ENCODE assay signal across 21 cellular contexts in the genomic region with DNA sequence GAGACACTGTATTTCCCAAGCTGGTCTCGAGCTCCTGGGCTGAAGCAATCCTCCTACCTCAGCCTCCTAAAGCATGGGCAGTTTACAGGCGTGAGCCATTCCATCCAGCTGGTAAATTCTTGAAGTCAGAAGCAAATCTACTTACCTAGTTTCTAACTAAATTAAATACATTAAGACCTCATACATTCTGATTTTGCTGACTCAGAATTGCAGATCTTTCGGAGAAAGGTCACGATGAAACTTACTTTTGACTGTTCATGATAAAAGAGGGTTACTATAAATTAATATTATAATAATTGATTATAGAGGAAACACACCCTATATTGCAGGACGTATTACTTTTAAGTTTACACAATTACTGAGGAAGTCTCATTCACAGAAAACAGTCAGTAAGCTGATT.
DNase-seq lines count a peak whose midpoint lies in the region; ATAC-seq, FAIRE-seq and TF ChIP-seq lines count a peak whose summit lies in the region.
"Had no signal": no experiment of that assay in that cellular context is flagged by ENCODE, and none has a peak within 500 bp of the region (broad histone marks: within the 10 kb centered on the region; RNA-seq: fewer than 3 reads in every experiment).

No MANE protein-coding gene starts in this region.

- in situ Hi-C loops in HepG2 (cut with HindIII; ENCODE audit: extremely low pct_ligation_motif_present, low pct_unique_long_range_greater_than_20kb) = no loop called here
- in situ Hi-C loops in IMR-90 (cut with MboI; ENCODE audit: low sequenced_read_pairs) = no loop called here

- H3K23me2 ChIP-seq in H1 (ENCODE audit: low read depth, low read length) = no peaks in the 10 kb centered on the region

- H3K18ac ChIP-seq in IMR-90 (ENCODE audit: low read depth, low read length) = no peak overlapping the region
- H3K18ac ChIP-seq in H1 (ENCODE audit: extremely low read depth, low read length) = no peak overlapping the region

- no peaks in the 10 kb centered on the region for H3K36me3 ChIP-seq in HepG2 (replicated peaks in 1 of 2; ENCODE audit: control insufficient read depth in 1 of 2, insufficient read depth in 2 of 2, low read length in 2 of 2)
- no peaks in the 10 kb centered on the region for H3K36me3 ChIP-seq in right lobe of liver
- H3K36me3 ChIP-seq in IMR-90 (ENCODE audit: control insufficient read depth, insufficient read depth, low read length) = no peaks in the 10 kb centered on the region
- H3K36me3 ChIP-seq in H1 (ENCODE audit: control insufficient read depth in 2 of 4, insufficient read depth in 4 of 4, low read length in 3 of 4) = no peaks in the 10 kb centered on the region
- H3K36me3 ChIP-seq: BLaER1 treated with 17β-estradiol and CSF1 and Interleukin-3, amounts not matched to agents 10 nM and 100 nM had no signal

- FAIRE-seq in HepG2 (lab: Jason Lieb, UNC) (no peak), H1 (lab: Jason Lieb, UNC) (no peak)
- FAIRE-seq: A204.1, D721Med, G401.6, GM12891, GM19239 had no signal

- no peak overlapping the region for H3K14ac ChIP-seq in IMR-90 (replicated peaks; ENCODE audit: low read depth, low read length)
- no peak overlapping the region for H3K14ac ChIP-seq in H1 (ENCODE audit: insufficient read length)

- dilution Hi-C loops in IMR-90 (cut with HindIII; ENCODE audit: low sequenced_read_pairs, unreplicated experiment) = no loop called here

- H2AFZ ChIP-seq in HepG2 (ENCODE audit: low read length) = no peak overlapping the region
- no peak overlapping the region for H2AFZ ChIP-seq in IMR-90 (replicated peaks; ENCODE audit: low read length, poor library complexity)
- no peak overlapping the region for H2AFZ ChIP-seq in H1 (ENCODE audit: low read length)

- 44% methylated on average over 5 of the region's 5 CpGs for WGBS in HepG2 (ENCODE audit: low lambda C conversion rate)
- 78% methylated on average over 5 of the region's 5 CpGs for WGBS in right lobe of liver (ENCODE audit: insufficient coverage, low coverage, low lambda C conversion rate, missing lambda C conversion rate)
- 100% methylated on average over 1 of the region's 5 CpGs; no CpG with 5 or more reads in 1 of the 2 experiments for WGBS in IMR-90 (ENCODE audit: extremely low coverage in 2 of 2, insufficient read length in 1 of 2), 2 experiments
- WGBS in H1 (ENCODE audit: extremely low coverage in 1 of 2, insufficient coverage in 1 of 2, insufficient read length in 1 of 2, insufficient replicate concordance in 2 of 2, low coverage in 1 of 2, low lambda C conversion rate in 2 of 2, missing lambda C conversion rate in 1 of 2), 2 experiments = 89% methylated on average over 5 of the region's 5 CpGs; no CpG with 5 or more reads in 1 of the 2 experiments

- TF ChIP-seq CTCF in HepG2 (CRISPR knock-in tag; IDR thresholded peaks at IDR 0.05) = no peak
- no peak for TF ChIP-seq CTCF in right lobe of liver (IDR thresholded peaks at IDR 0.05)
- no peak for TF ChIP-seq CTCF in IMR-90 (conservative IDR thresholded peaks at IDR 0.05; ENCODE audit: low read depth, low read length)
- no peak for TF ChIP-seq CTCF in H1 (IDR thresholded peaks at IDR 0.05; ENCODE audit: control extremely low read depth in 1 of 3, insufficient read depth in 1 of 3, low read depth in 1 of 3, low read length in 3 of 3)

- no peak overlapping the region for H3K4me2 ChIP-seq in HepG2 (ENCODE audit: low read depth, low read length)
- H3K4me2 ChIP-seq in IMR-90 (ENCODE audit: low read depth, low read length) = no peak overlapping the region
- H3K4me2 ChIP-seq in H1 (ENCODE audit: insufficient read depth in 1 of 2, low read depth in 2 of 2, low read length in 2 of 2) = no peak overlapping the region
- H3K4me2 ChIP-seq: BLaER1 treated with 17β-estradiol and CSF1 and Interleukin-3, amounts not matched to agents 10 nM and 100 nM had no signal

- H3K9ac ChIP-seq in HepG2 (ENCODE audit: insufficient read depth, low read depth, low read length) (no peak overlapping the region), IMR-90 (ENCODE audit: low read depth, low read length) (no peak overlapping the region), H1 (replicated peaks in 1 of 4; ENCODE audit: extremely low read depth in 1 of 4, low read depth in 3 of 4, low read length in 3 of 4) (no peak overlapping the region)
- H3K9ac ChIP-seq: BLaER1 treated with 17β-estradiol and CSF1 and Interleukin-3, amounts not matched to agents 10 nM and 100 nM had no signal

- no peaks in the 10 kb centered on the region; the same call in 1 of the 2 replicates for H3K9me1 ChIP-seq in IMR-90 (ENCODE audit: insufficient read depth, low read length)

- no TSS peak for BruUV-seq in HepG2 (replicated peaks; lab: Mats Ljungman, UMichigan)
- no TSS peak for BruUV-seq in IMR-90 (replicated peaks; lab: Mats Ljungman, UMichigan)

- no peak overlapping the region for H3K4me3 ChIP-seq in HepG2 (replicated peaks in 1 of 3; ENCODE audit: insufficient read depth in 1 of 3, low read depth in 2 of 3, low read length in 3 of 3)
- H3K4me3 ChIP-seq in right lobe of liver = no peak overlapping the region
- H3K4me3 ChIP-seq in IMR-90 (ENCODE audit: insufficient read depth, low read depth, low read length) = no peak overlapping the region
- H3K4me3 ChIP-seq in H1 (ENCODE audit: extremely low read depth in 1 of 4, insufficient read depth in 2 of 4, low read depth in 3 of 4, low read length in 4 of 4) = no peak overlapping the region
- H3K4me3 ChIP-seq: BLaER1 treated with 17β-estradiol and CSF1 and Interleukin-3, amounts not matched to agents 10 nM and 100 nM had no signal

- H2BK5ac ChIP-seq in IMR-90 (ENCODE audit: low read depth, low read length, poor library complexity, severe bottlenecking) = no peak overlapping the region
- H2BK5ac ChIP-seq in H1 (ENCODE audit: low read depth, low read length) = no peak overlapping the region

- H2BK120ac ChIP-seq in IMR-90 (ENCODE audit: low read depth, low read length) (no peak overlapping the region), H1 (replicated peaks; ENCODE audit: low read depth, low read length) (no peak overlapping the region)

- no peak overlapping the region for H2BK12ac ChIP-seq in H1 (ENCODE audit: low read depth, low read length)

- TF ChIP-seq RAD21 in HepG2 (CRISPR knock-in tag; IDR thresholded peaks at IDR 0.05) (no peak), IMR-90 (IDR thresholded peaks at IDR 0.05; ENCODE audit: low read length) (no peak), H1 (IDR thresholded peaks at IDR 0.05 in 1 of 2, conservative IDR thresholded peaks at IDR 0.05 in 1 of 2; ENCODE audit: low read depth in 2 of 2, low read length in 2 of 2) (no peak)

- CTCF ChIA-PET in HepG2 (lab: Yijun Ruan, JAX; ENCODE audit: low intra/inter-chr PET ratio, low total read pairs) (no interaction called here), IMR-90 (lab: Yijun Ruan, JAX) (interaction anchor here (1.0 kb wide), 1 partner anchor 143 kb away, joined by 3 read pairs; no protein-coding TSS in a partner anchor), H1 (lab: Charles Lee; ENCODE audit: partially characterized antibody) (interaction anchor here (0.6 to 1.7 kb wide), 5 partner anchors 17 to 1472 kb away, joined by 3 to 7 read pairs (median 3); no protein-coding TSS in a partner anchor)

- H3K79me1 ChIP-seq in IMR-90 (ENCODE audit: low read depth in 1 of 2, low read length in 2 of 2) (peaks cover 0 to 7% of the 10 kb centered on the region in 2 experiments; a peak in 2 of 4 replicates), H1 (ENCODE audit: low read depth, low read length) (no peaks in the 10 kb centered on the region)

- H3K9me3 ChIP-seq in HepG2 (ENCODE audit: low read length) = no peaks in the 10 kb centered on the region
- no peaks in the 10 kb centered on the region for H3K9me3 ChIP-seq in right lobe of liver
- H3K9me3 ChIP-seq in IMR-90 (ENCODE audit: control insufficient read depth, insufficient read depth, low read length) = no peaks in the 10 kb centered on the region
- H3K9me3 ChIP-seq in H1 (ENCODE audit: insufficient read depth in 2 of 2, low read depth in 1 of 2, low read length in 1 of 2) = no peaks in the 10 kb centered on the region
- H3K9me3 ChIP-seq: BLaER1 treated with 17β-estradiol and CSF1 and Interleukin-3, amounts not matched to agents 10 nM and 100 nM; Caco-2 had no signal

- H4K20me1 ChIP-seq in HepG2 (ENCODE audit: insufficient read depth, low read length) (no peaks in the 10 kb centered on the region), IMR-90 (ENCODE audit: insufficient read depth, low read length) (no peaks in the 10 kb centered on the region), H1 (replicated peaks in 1 of 2; ENCODE audit: control insufficient read depth in 1 of 2, insufficient read depth in 2 of 2, low read length in 2 of 2) (no peaks in the 10 kb centered on the region)
- H4K20me1 ChIP-seq: BLaER1 treated with 17β-estradiol and CSF1 and Interleukin-3, amounts not matched to agents 10 nM and 100 nM had no signal

- peaks cover 0 to 6% of the 10 kb centered on the region in 2 experiments; a peak in 2 of 5 replicates for H3K27me3 ChIP-seq in HepG2 (ENCODE audit: control insufficient read depth in 1 of 2, insufficient read depth in 2 of 2, low read length in 2 of 2)
- H3K27me3 ChIP-seq in right lobe of liver = no peaks in the 10 kb centered on the region
- H3K27me3 ChIP-seq in IMR-90 (ENCODE audit: control insufficient read depth, insufficient read depth, low read length) = no peaks in the 10 kb centered on the region
- peaks cover 0 to 1% (median 0%) of the 10 kb centered on the region in 4 experiments; a peak in 1 of 7 replicates for H3K27me3 ChIP-seq in H1 (replicated peaks in 1 of 4; ENCODE audit: control insufficient read depth in 3 of 4, extremely low read depth in 1 of 4, insufficient read depth in 3 of 4, low read length in 3 of 4)
- H3K27me3 ChIP-seq: BLaER1 treated with 17β-estradiol and CSF1 and Interleukin-3, amounts not matched to agents 10 nM and 100 nM had no signal

- no peak overlapping the region for H4K8ac ChIP-seq in IMR-90 (ENCODE audit: low read depth in 2 of 2, low read length in 2 of 2)
- no peak overlapping the region for H4K8ac ChIP-seq in H1 (ENCODE audit: extremely low read depth, insufficient read depth, low read length)

- POLR2A ChIA-PET in HepG2 (lab: Yijun Ruan, JAX) = no interaction called here
- POLR2A ChIA-PET in IMR-90 (lab: Charles Lee; ENCODE audit: unreplicated experiment) = no interaction called here
- POLR2A ChIA-PET in H1 (lab: Charles Lee; ENCODE audit: partially characterized antibody) = no interaction called here

- intact Hi-C loops in HepG2 (cut with micrococcal nuclease; ENCODE audit: unreplicated experiment) = no loop called here
- intact Hi-C loops in right lobe of liver (cut with DNase I) = no loop called here
- intact Hi-C loops in IMR-90 (cut with micrococcal nuclease) = no loop called here

- TF ChIP-seq EP300 in HepG2 (IDR thresholded peaks at IDR 0.05; ENCODE audit: low read depth in 2 of 2, low read length in 2 of 2) = no peak
- no peak for TF ChIP-seq EP300 in HepG2 (CRISPR knock-in tag; IDR thresholded peaks at IDR 0.05; ENCODE audit: borderline replicate concordance)
- TF ChIP-seq EP300 in H1 (IDR thresholded peaks at IDR 0.05; ENCODE audit: borderline replicate concordance in 1 of 2, low read depth in 2 of 2, low read length in 2 of 2) = no peak

- no peak overlapping the region for H2AK5ac ChIP-seq in IMR-90 (ENCODE audit: low read depth, low read length)
- H2AK5ac ChIP-seq in H1 (ENCODE audit: low read depth, low read length) = no peak overlapping the region

- H2BK15ac ChIP-seq in IMR-90 (ENCODE audit: low read depth, low read length) (no peak overlapping the region), H1 (ENCODE audit: low read length) (no peak overlapping the region)

- H2AK9ac ChIP-seq in IMR-90 (replicated peaks; ENCODE audit: low read depth, low read length, poor library complexity) = no peak overlapping the region

- no peak for DNase-seq in HepG2 (ENCODE audit: low spot score)
- DNase-seq in right lobe of liver = no peak
- no peak for DNase-seq in IMR-90
- DNase-seq in H1 (ENCODE audit: low read depth in 1 of 2, low spot score in 2 of 2) = no peak
- no peak for DNase-seq in cerebellar cortex (ENCODE audit: low spot score)
- DNase-seq: 8988T; AML-193; Caco-2; Calu3; CD4-positive, alpha-beta T cell; CD8-positive, alpha-beta T cell; DMS79 treated with DMSO at 0.1 percent for 48 hours; GF-D8 had no signal

- H3K79me2 ChIP-seq in HepG2 (ENCODE audit: insufficient read depth, low read length) = no peaks in the 10 kb centered on the region
- no peaks in the 10 kb centered on the region for H3K79me2 ChIP-seq in H1 (ENCODE audit: control insufficient read depth in 1 of 2, insufficient read depth in 2 of 2, low read length in 2 of 2)

- no peak overlapping the region for H4K91ac ChIP-seq in IMR-90 (ENCODE audit: insufficient read depth, low read depth, low read length)
- H4K91ac ChIP-seq in H1 (replicated peaks; ENCODE audit: insufficient read length, low read length) = no peak overlapping the region

- no peak overlapping the region for H3K56ac ChIP-seq in IMR-90 (ENCODE audit: extremely low read depth, insufficient read depth, low read length)
- H3K56ac ChIP-seq in H1 (replicated peaks; ENCODE audit: insufficient read length, low read depth, low read length) = no peak overlapping the region

- H3K4ac ChIP-seq in IMR-90 (ENCODE audit: low read depth, low read length) (no peak overlapping the region), H1 (replicated peaks; ENCODE audit: insufficient read length, low read depth, low read length) (no peak overlapping the region)

- H4K5ac ChIP-seq in IMR-90 (ENCODE audit: low read depth, low read length) = no peak overlapping the region
- no peak overlapping the region for H4K5ac ChIP-seq in H1 (ENCODE audit: insufficient read length, low read depth, low read length)

- no peak overlapping the region for H2BK20ac ChIP-seq in IMR-90 (ENCODE audit: low read depth, low read length)
- H2BK20ac ChIP-seq in H1 (ENCODE audit: low read length) = no peak overlapping the region

- H3K4me1 ChIP-seq in HepG2 (ENCODE audit: insufficient read depth, low read length) (no peaks in the 10 kb centered on the region), right lobe of liver (no peaks in the 10 kb centered on the region), IMR-90 (ENCODE audit: control insufficient read depth, insufficient read depth, low read length) (peaks cover 9% of the 10 kb centered on the region), H1 (replicated peaks in 1 of 4; ENCODE audit: control insufficient read depth in 3 of 4, insufficient read depth in 4 of 4, low read length in 3 of 4) (no peaks in the 10 kb centered on the region)
- H3K4me1 ChIP-seq: Caco-2 had no signal

- ATAC-seq in HepG2 (no peak), right lobe of liver (no peak), IMR-90 (ENCODE audit: low read depth) (no peak), GM19463 (IDR thresholded peaks at IDR 0.05; ENCODE audit: unreplicated experiment) (no peak)
- ATAC-seq: CD8-positive, alpha-beta T cell had no signal

- H3K27ac ChIP-seq in HepG2 (ENCODE audit: extremely low read length, insufficient read depth, low read length) (no peak overlapping the region), right lobe of liver (no peak overlapping the region), IMR-90 (ENCODE audit: insufficient read depth, low read length) (no peak overlapping the region), H1 (ENCODE audit: low read depth, low read length) (no peak overlapping the region)
- H3K27ac ChIP-seq: BLaER1 treated with 17β-estradiol and CSF1 and Interleukin-3, amounts not matched to agents 10 nM and 100 nM; C4-2B had no signal

- no peak for TF ChIP-seq POLR2A in HepG2 (IDR thresholded peaks at IDR 0.05; ENCODE audit: insufficient read depth in 1 of 2, low read depth in 2 of 2, low read length in 2 of 2)
- no peak for TF ChIP-seq POLR2A in right lobe of liver (IDR thresholded peaks at IDR 0.05)
- TF ChIP-seq POLR2A in IMR-90 (IDR thresholded peaks at IDR 0.05; ENCODE audit: low read depth, low read length) = no peak
- no peak for TF ChIP-seq POLR2A in H1 (IDR thresholded peaks at IDR 0.05; ENCODE audit: control extremely low read depth in 1 of 2, low read depth in 2 of 2, low read length in 2 of 2)

- H3K23ac ChIP-seq in IMR-90 (ENCODE audit: low read depth, low read length) = no peak overlapping the region
- no peak overlapping the region for H3K23ac ChIP-seq in H1 (ENCODE audit: insufficient read length)
